9 cellular contexts compared by ENCODE assay signal in genomic region chr13:39038569-39038898, GRCh38. TPM values are rescaled to one million over a fixed set of nuclear protein-coding genes. Genes with fewer than 3 reads are reported as not detected.
A peak's percentile ranks its signal among the peaks of the same experiment; 100 is the strongest.
DNase-seq lines count a peak whose midpoint lies in the region; ATAC-seq and TF ChIP-seq lines count a peak whose summit lies in the region.
"Had no signal": no experiment of that assay in that cellular context is flagged by ENCODE, and none has a peak within 500 bp of the region (broad histone marks: within the 10 kb centered on the region; RNA-seq: fewer than 3 reads in every experiment).

No MANE protein-coding gene starts in this region.

- peak in 9 of 10 experiments; percentile 21 to 49 (median 38) for DNase-seq in CD4-positive, alpha-beta T cell
- DNase-seq in activated CD4-positive, CD25-positive, alpha-beta regulatory T cell treated with anti-CD3 and anti-CD28 coated beads, Interleukin-2, amount 50 U/mL, for 16 hours (ENCODE audit: low read depth, low spot score): peak; percentile 21
- DNase-seq in dermis blood vessel endothelial cell (peak; percentile 33), midbrain (lab: John Stamatoyannopoulos, UW) (no peak)
- peak; percentile 64 to 79 for DNase-seq in stimulated activated naive CD8-positive, alpha-beta T cell treated with anti-CD3 and anti-CD28 coated beads, Interleukin-15, amount 100 ng/mL, for 72 hours

- intact Hi-C loops in CD4-positive, alpha-beta T cell (cut with DNase I, micrococcal nuclease): loop anchor here (5.0 to 10.0 kb wide), 3 partner anchors 619 to 1984 kb away; partner anchors contain the start of genes COG6 (in 1 of the 2) and SUPT20H (in 1 of the 2)

- H3K9me3 ChIP-seq in CD4-positive, alpha-beta T cell (ENCODE audit: control insufficient read depth, low read length): no peaks in the 10 kb centered on the region
- no peaks in the 10 kb centered on the region for H3K9me3 ChIP-seq in mucosa of stomach (ENCODE audit: control insufficient read depth, low read length)

- H3K36me3 ChIP-seq in mucosa of stomach (ENCODE audit: control insufficient read depth, insufficient read depth, low read length): no peaks in the 10 kb centered on the region

- ATAC-seq in CD4-positive, alpha-beta T cell (ENCODE audit: poor library complexity): peak; percentile 59
- ATAC-seq in GM19452 (IDR thresholded peaks at IDR 0.05; ENCODE audit: unreplicated experiment): peak; percentile 40
- ATAC-seq in HG03558 (IDR thresholded peaks at IDR 0.05; ENCODE audit: extremely low read depth, unreplicated experiment): peak; percentile 29
- ATAC-seq in stimulated activated naive CD8-positive, alpha-beta T cell treated with anti-CD3 and anti-CD28 coated beads, Interleukin-15, amount 100 ng/mL, for 72 hours: peak; percentile 71

- POLR2A ChIA-PET in CD4-positive, alpha-beta T cell (lab: Charles Lee): interaction anchor here (1.0 to 2.4 kb wide), 5 partner anchors 10 to 689 kb away, joined by 3 to 11 read pairs (median 4); partner anchors contain the start of gene UFM1

- CTCF ChIA-PET in CD4-positive, alpha-beta T cell (lab: Charles Lee): no interaction called here

- H3K9ac ChIP-seq in mucosa of stomach (ENCODE audit: low read length): peak overlapping the region; percentile 96

- TF ChIP-seq CTCF in CD4-positive, alpha-beta T cell (IDR thresholded peaks at IDR 0.05): no peak

- peak overlapping the region; percentile 95 for H3K4me3 Mint-ChIP-seq in CD4-positive, alpha-beta T cell
- peak overlapping the region; percentile 90 to 97 for H3K4me3 Mint-ChIP-seq in stimulated activated naive CD8-positive, alpha-beta T cell treated with anti-CD3 and anti-CD28 coated beads, Interleukin-15, amount 100 ng/mL, for 72 hours

- H3K27ac Mint-ChIP-seq in CD4-positive, alpha-beta T cell: peak overlapping the region; percentile 98
- peak overlapping the region; percentile 98 to 99 for H3K27ac Mint-ChIP-seq in stimulated activated naive CD8-positive, alpha-beta T cell treated with anti-CD3 and anti-CD28 coated beads, Interleukin-15, amount 100 ng/mL, for 72 hours

- peaks cover 38% of the 10 kb centered on the region for H3K36me3 Mint-ChIP-seq in CD4-positive, alpha-beta T cell (ENCODE audit: low read depth)

- H3K27me3 Mint-ChIP-seq in CD4-positive, alpha-beta T cell: no peaks in the 10 kb centered on the region
- no peaks in the 10 kb centered on the region for H3K27me3 Mint-ChIP-seq in stimulated activated naive CD8-positive, alpha-beta T cell treated with anti-CD3 and anti-CD28 coated beads, Interleukin-15, amount 100 ng/mL, for 72 hours

- H3K27ac ChIP-seq in CD4-positive, alpha-beta T cell (ENCODE audit: low read depth, low read length): peak overlapping the region; percentile 64

- H3K4me3 ChIP-seq in mucosa of stomach (ENCODE audit: low read length): peak overlapping the region; percentile 100

- H3K9me3 Mint-ChIP-seq in CD4-positive, alpha-beta T cell: no peaks in the 10 kb centered on the region
- no peaks in the 10 kb centered on the region for H3K9me3 Mint-ChIP-seq in stimulated activated naive CD8-positive, alpha-beta T cell treated with anti-CD3 and anti-CD28 coated beads, Interleukin-15, amount 100 ng/mL, for 72 hours

- peaks cover 8% of the 10 kb centered on the region for H3K4me1 ChIP-seq in mucosa of stomach (ENCODE audit: control insufficient read depth, insufficient read depth, low read length)

- peaks cover 84% of the 10 kb centered on the region for H3K4me1 Mint-ChIP-seq in CD4-positive, alpha-beta T cell (ENCODE audit: low read depth)
- peaks cover 37% of the 10 kb centered on the region for H3K4me1 Mint-ChIP-seq in stimulated activated naive CD8-positive, alpha-beta T cell treated with anti-CD3 and anti-CD28 coated beads, Interleukin-15, amount 100 ng/mL, for 72 hours

- H3K27me3 ChIP-seq in CD4-positive, alpha-beta T cell (ENCODE audit: control insufficient read depth, insufficient read depth, low read length): no peaks in the 10 kb centered on the region
- no peaks in the 10 kb centered on the region for H3K27me3 ChIP-seq in mucosa of stomach (ENCODE audit: control insufficient read depth, insufficient read depth, low read length)

RNA-seq across cellular contexts. Expression of gene NHLRC3, which starts 0.3 kb away (rescaled TPM):
- total RNA-seq in CD4-positive, alpha-beta T cell: 1 to 10 TPM; 3.9 to 5.9 TPM
- 9.8 and 13.4 TPM in 2 replicates for total RNA-seq in dermis blood vessel endothelial cell

RNA-seq across cellular contexts. Expression of gene PROSER1, which starts 0.6 kb away (rescaled TPM):
- total RNA-seq in CD4-positive, alpha-beta T cell: 10 to 100 TPM; 29.3 to 35.3 TPM
- 17.9 TPM in 2 replicates for total RNA-seq in dermis blood vessel endothelial cell

RNA-seq across cellular contexts. Expression of gene STOML3, which starts 47.9 kb away (rescaled TPM):
- not detected for total RNA-seq in CD4-positive, alpha-beta T cell
- not detected in 2 replicates for total RNA-seq in dermis blood vessel endothelial cell
- total RNA-seq: activated CD8-positive, alpha-beta memory T cell treated with anti-CD3 and anti-CD28 coated beads for 36 hours had no signal
